8 cellular contexts compared by ENCODE assay signal in the genomic region with DNA sequence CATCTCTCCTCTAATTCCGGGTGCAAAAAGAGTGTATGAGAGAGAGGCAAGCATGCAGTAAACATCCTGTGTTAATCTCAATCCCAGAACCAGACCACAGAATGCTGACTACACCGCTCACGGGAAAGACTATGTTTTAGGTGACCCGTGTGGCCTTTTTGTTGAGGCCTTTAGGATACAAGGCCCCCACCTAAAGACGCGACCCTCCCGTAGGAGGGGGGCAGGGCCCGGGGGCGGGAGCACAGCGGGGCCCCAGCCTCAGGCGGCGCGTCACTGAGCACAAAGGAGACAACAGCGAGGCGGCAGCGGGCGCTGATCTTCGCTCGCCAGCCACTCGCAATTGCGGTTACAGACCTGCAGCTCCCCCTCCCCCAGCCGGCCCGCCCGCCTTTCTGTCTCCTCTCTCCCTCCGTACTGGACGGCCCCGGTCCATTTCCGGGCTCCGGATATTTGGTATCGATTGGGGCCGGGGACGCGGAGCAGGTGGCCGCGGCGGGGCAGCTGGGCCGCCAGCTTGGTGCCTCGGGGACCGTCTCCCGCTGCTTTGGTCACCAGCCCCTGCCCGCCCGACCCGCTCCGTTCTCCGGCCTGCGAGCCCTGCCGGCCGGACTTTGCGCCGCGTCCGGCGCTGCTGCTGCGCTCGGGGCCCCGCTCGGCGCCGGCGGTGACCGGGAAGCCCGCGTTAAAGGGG. TPM values are rescaled to one million over a fixed set of nuclear protein-coding genes. Genes with fewer than 3 reads are reported as not detected.
DNase-seq lines count a peak whose midpoint lies in the region; ATAC-seq lines count a peak whose summit lies in the region.

A gene with protein sequence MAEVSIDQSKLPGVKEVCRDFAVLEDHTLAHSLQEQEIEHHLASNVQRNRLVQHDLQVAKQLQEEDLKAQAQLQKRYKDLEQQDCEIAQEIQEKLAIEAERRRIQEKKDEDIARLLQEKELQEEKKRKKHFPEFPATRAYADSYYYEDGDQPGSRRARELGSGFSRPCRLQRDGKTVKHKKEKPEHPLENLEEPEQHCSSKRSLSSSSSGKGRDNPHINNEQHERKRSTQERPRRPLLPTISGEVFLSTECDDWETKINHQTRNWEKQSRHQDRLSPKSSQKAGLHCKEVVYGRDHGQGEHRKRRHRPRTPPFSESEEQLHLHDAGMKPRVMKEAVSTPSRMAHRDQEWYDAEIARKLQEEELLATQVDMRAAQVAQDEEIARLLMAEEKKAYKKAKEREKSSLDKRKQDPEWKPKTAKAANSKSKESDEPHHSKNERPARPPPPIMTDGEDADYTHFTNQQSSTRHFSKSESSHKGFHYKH (plus strand): TSS at position 432 of the 691 bp plus-strand sequence. CDS start 281 bp downstream, outside the sequence.

- DNase-seq in COLO668 (lab: John Stamatoyannopoulos, UW; ENCODE audit: unreplicated experiment) (peak; percentile 86), NCI-H526 treated with DMSO at 0.1 percent for 48 hours (lab: John Stamatoyannopoulos, UW) (peak; percentile 70), medulla oblongata (ENCODE audit: extremely low spot score) (peak; percentile 76)
- DNase-seq in activated CD8-positive, alpha-beta T cell treated with anti-CD3 and anti-CD28 coated beads, Interleukin-2, amount 10 ng/mL, durations not matched to agents 7 days and 5 days: peak; percentile 59

- CTCF ChIA-PET in activated CD8-positive, alpha-beta T cell treated with anti-CD3 and anti-CD28 coated beads, Interleukin-2, amount 10 ng/mL, durations not matched to agents 7 days and 5 days (lab: Charles Lee): no interaction called here

- POLR2A ChIA-PET in activated CD8-positive, alpha-beta T cell treated with anti-CD3 and anti-CD28 coated beads, Interleukin-2, amount 10 ng/mL, durations not matched to agents 7 days and 5 days (lab: Charles Lee): no interaction called here

- peak within 1 kb of the TSS; percentile 69 for H3K4me3 Mint-ChIP-seq in activated CD8-positive, alpha-beta T cell treated with anti-CD3 and anti-CD28 coated beads, Interleukin-2, amount 10 ng/mL, durations not matched to agents 7 days and 5 days
- H3K4me3 Mint-ChIP-seq in stimulated activated memory B cell treated with anti-CD40 and anti-IgM and Interleukin-4, amounts not matched to agents 10 μg/mL and 1 μg/mL and 100 μg/mL, for 72 hours: peak within 1 kb of the TSS; percentile 86

- in situ Hi-C loops in endometrial microvascular endothelial cells (cut with HindIII; ENCODE audit: inconsistent ontology term, low pct_unique_long_range_greater_than_20kb, low sequenced_read_pairs): no loop called here

- peaks cover 20% of the 10 kb centered on the region for H3K27me3 Mint-ChIP-seq in activated CD8-positive, alpha-beta T cell treated with anti-CD3 and anti-CD28 coated beads, Interleukin-2, amount 10 ng/mL, durations not matched to agents 7 days and 5 days (ENCODE audit: low read depth)
- H3K27me3 Mint-ChIP-seq in stimulated activated memory B cell treated with anti-CD40 and anti-IgM and Interleukin-4, amounts not matched to agents 10 μg/mL and 1 μg/mL and 100 μg/mL, for 72 hours: no peaks in the 10 kb centered on the region

- no peaks in the 10 kb centered on the region for H3K9me3 Mint-ChIP-seq in activated CD8-positive, alpha-beta T cell treated with anti-CD3 and anti-CD28 coated beads, Interleukin-2, amount 10 ng/mL, durations not matched to agents 7 days and 5 days (ENCODE audit: insufficient read depth)
- H3K9me3 Mint-ChIP-seq in stimulated activated memory B cell treated with anti-CD40 and anti-IgM and Interleukin-4, amounts not matched to agents 10 μg/mL and 1 μg/mL and 100 μg/mL, for 72 hours: no peaks in the 10 kb centered on the region

- peak within 1 kb of the TSS; percentile 57 for H3K27ac Mint-ChIP-seq in activated CD8-positive, alpha-beta T cell treated with anti-CD3 and anti-CD28 coated beads, Interleukin-2, amount 10 ng/mL, durations not matched to agents 7 days and 5 days
- peak within 1 kb of the TSS; percentile 91 for H3K27ac Mint-ChIP-seq in stimulated activated memory B cell treated with anti-CD40 and anti-IgM and Interleukin-4, amounts not matched to agents 10 μg/mL and 1 μg/mL and 100 μg/mL, for 72 hours

- ATAC-seq in GM19438 (IDR thresholded peaks at IDR 0.05; ENCODE audit: low read depth, unreplicated experiment) (peak; percentile 70), HG03460 (IDR thresholded peaks at IDR 0.05; ENCODE audit: unreplicated experiment) (peak; percentile 75)
- peak; percentile 71 for ATAC-seq in activated CD8-positive, alpha-beta T cell treated with anti-CD3 and anti-CD28 coated beads, Interleukin-2, amount 10 ng/mL, durations not matched to agents 7 days and 5 days
- ATAC-seq in stimulated activated memory B cell treated with anti-CD40 and anti-IgM and Interleukin-4, amounts not matched to agents 10 μg/mL and 1 μg/mL and 100 μg/mL, for 72 hours: peak; percentile 91

- peaks cover 9% of the 10 kb centered on the region for H3K4me1 Mint-ChIP-seq in activated CD8-positive, alpha-beta T cell treated with anti-CD3 and anti-CD28 coated beads, Interleukin-2, amount 10 ng/mL, durations not matched to agents 7 days and 5 days (ENCODE audit: low read depth)
- peaks cover 43% of the 10 kb centered on the region for H3K4me1 Mint-ChIP-seq in stimulated activated memory B cell treated with anti-CD40 and anti-IgM and Interleukin-4, amounts not matched to agents 10 μg/mL and 1 μg/mL and 100 μg/mL, for 72 hours

- H3K36me3 Mint-ChIP-seq in activated CD8-positive, alpha-beta T cell treated with anti-CD3 and anti-CD28 coated beads, Interleukin-2, amount 10 ng/mL, durations not matched to agents 7 days and 5 days (ENCODE audit: low read depth): no peaks in the 10 kb centered on the region
- peaks cover 14% of the 10 kb centered on the region for H3K36me3 Mint-ChIP-seq in stimulated activated memory B cell treated with anti-CD40 and anti-IgM and Interleukin-4, amounts not matched to agents 10 μg/mL and 1 μg/mL and 100 μg/mL, for 72 hours

RNA-seq across cellular contexts. Expression of the gene that starts here (rescaled TPM):
- 1 to 10 TPM; 7.6 to 9.3 TPM for total RNA-seq in activated CD8-positive, alpha-beta T cell treated with anti-CD3 and anti-CD28 coated beads, Interleukin-2, amount 10 ng/mL, durations not matched to agents 7 days and 5 days
- total RNA-seq in endometrial microvascular endothelial cells (ENCODE audit: inconsistent ontology term): 153 TPM

Comparison
In these comparisons a context has a peak if more than half of its experiments do, and no peak if none do; other contexts are left out.
1. Peak in every context shown above with its lines: DNase-seq and ATAC-seq.
2. RNA of the gene that starts here (total RNA-seq): 153 TPM in endometrial microvascular endothelial cells (single experiment); 7.6 to 9.3 TPM in activated CD8-positive, alpha-beta T cell treated with anti-CD3 and anti-CD28 coated beads, Interleukin-2, amount 10 ng/mL, durations not matched to agents 7 days and 5 days; every median in the first group is over 10 times any median in the second.